ENCODE assay signal across 7 cellular contexts in the genomic region with DNA sequence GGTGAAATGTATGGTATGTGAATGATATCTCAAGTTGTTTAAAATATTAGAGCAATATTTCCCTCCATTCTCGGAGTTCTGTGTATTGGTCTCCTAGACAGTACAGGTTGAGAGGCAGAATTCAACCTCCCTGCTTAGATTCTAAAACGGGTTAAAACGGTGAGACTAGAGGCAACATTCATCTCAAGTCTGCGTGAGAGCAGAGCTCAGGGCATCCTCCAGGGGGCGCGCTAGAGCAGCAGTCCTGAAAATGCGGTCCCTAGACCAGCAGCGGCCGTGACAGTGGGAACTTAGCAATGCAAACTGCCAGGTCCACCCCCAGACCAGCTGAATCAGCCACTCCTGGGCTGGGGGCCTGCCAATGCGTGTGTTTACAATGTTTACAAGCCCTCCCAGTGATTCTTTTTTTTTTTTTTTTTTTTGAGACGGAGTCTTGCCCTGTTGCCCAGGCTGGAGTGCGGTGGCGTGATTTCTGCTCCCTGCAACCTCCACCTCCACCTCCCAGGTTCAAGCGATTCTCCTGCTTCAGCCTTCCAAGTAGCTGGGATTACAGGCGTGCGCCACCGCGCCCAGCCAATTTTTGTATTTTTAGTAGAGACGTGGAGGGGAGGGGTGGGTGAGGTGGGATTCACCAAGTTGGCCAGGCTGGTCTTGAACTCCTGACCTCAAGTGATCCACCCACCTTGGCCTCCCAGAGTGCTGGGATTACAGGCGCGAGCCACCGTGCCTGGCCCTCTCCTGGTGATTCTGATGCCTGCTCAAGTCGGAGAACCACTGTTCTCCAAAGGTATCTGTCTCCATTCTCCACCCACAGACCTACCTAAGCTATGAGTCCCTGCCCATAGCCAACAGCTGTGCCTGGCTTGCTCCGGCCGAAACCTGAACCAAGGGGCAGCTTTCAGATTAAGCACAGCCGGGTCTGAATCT. TPM values are rescaled to one million over a fixed set of nuclear protein-coding genes. Genes with fewer than 3 reads are reported as not detected.
DNase-seq lines count a peak whose midpoint lies in the region; TF ChIP-seq lines count a peak whose summit lies in the region.

No MANE protein-coding gene starts in this region.

- POLR2A ChIA-PET in SK-N-SH (lab: Yijun Ruan, JAX): no interaction called here

- H3K4me1 ChIP-seq in SK-N-SH (ENCODE audit: control insufficient read depth in 1 of 2, insufficient read depth in 2 of 2, low read depth in 1 of 2, low read length in 1 of 2) (peaks cover 0 to 9% of the 10 kb centered on the region in 2 experiments; a peak in 3 of 4 replicates), trophoblast cell (ENCODE audit: control insufficient read depth in 1 of 2, insufficient read depth in 2 of 2, low read length in 2 of 2) (no peaks in the 10 kb centered on the region)

- TF ChIP-seq EP300 in SK-N-SH (IDR thresholded peaks at IDR 0.05; ENCODE audit: borderline replicate concordance in 1 of 2, low read depth in 1 of 2, low read length in 1 of 2): no peak

- CTCF ChIA-PET in SK-N-SH (lab: Yijun Ruan, JAX): interaction anchor here (0.6 to 7.9 kb wide), 38 partner anchors 9 to 303 kb away, joined by 3 to 137 read pairs (median 6); no protein-coding TSS in a partner anchor

- H4K20me1 ChIP-seq in SK-N-SH (ENCODE audit: insufficient read depth): no peaks in the 10 kb centered on the region

- H3K9me2 ChIP-seq in SK-N-SH: no peaks in the 10 kb centered on the region

- no peak overlapping the region for H3K18ac ChIP-seq in trophoblast cell (ENCODE audit: low read length)

- peak; percentile 68 for TF ChIP-seq RAD21 in SK-N-SH (IDR thresholded peaks at IDR 0.05; ENCODE audit: low read length)

- no peaks in the 10 kb centered on the region for H3K79me1 ChIP-seq in trophoblast cell (ENCODE audit: low read length)

- H2AFZ ChIP-seq in SK-N-SH (ENCODE audit: low read depth) (no peak overlapping the region), trophoblast cell (ENCODE audit: insufficient read depth, low read length, poor library complexity) (no peak overlapping the region)

- H2AK5ac ChIP-seq in trophoblast cell (ENCODE audit: low read length): no peak overlapping the region

- no peak overlapping the region for H3K27ac ChIP-seq in SK-N-SH (ENCODE audit: low read depth in 2 of 2, low read length in 1 of 2)
- H3K27ac ChIP-seq in trophoblast cell (ENCODE audit: low read depth, low read length): no peak overlapping the region

- H2BK5ac ChIP-seq in trophoblast cell (ENCODE audit: low read depth, low read length, poor library complexity): no peak overlapping the region

- H3K4me3 ChIP-seq in SK-N-SH (ENCODE audit: low read depth in 2 of 2, low read length in 1 of 2): no peak overlapping the region
- no peak overlapping the region for H3K4me3 ChIP-seq in trophoblast cell (ENCODE audit: low read depth, low read length)

- no peak overlapping the region for H3K14ac ChIP-seq in trophoblast cell (ENCODE audit: low read length)

- H3K4me2 ChIP-seq in SK-N-SH (no peak overlapping the region), trophoblast cell (ENCODE audit: low read length) (no peak overlapping the region)

- no peak overlapping the region for H3K23ac ChIP-seq in trophoblast cell (ENCODE audit: low read length)

- no peak overlapping the region for H4K12ac ChIP-seq in trophoblast cell (ENCODE audit: low read depth, low read length)

- H3K9me3 ChIP-seq in SK-N-SH (no peaks in the 10 kb centered on the region), trophoblast cell (ENCODE audit: insufficient read depth, low read depth, low read length) (no peaks in the 10 kb centered on the region)

- peaks cover 3% of the 10 kb centered on the region for H3F3A ChIP-seq in SK-N-SH (replicated peaks; ENCODE audit: insufficient read depth)

- no peak overlapping the region for H3K4ac ChIP-seq in trophoblast cell (ENCODE audit: low read depth, low read length)

- WGBS in SK-N-SH (ENCODE audit: low lambda C conversion rate): 48% methylated on average over 21 of the region's 26 CpGs
- WGBS in trophoblast cell (ENCODE audit: extremely low coverage, insufficient coverage, insufficient read length): no CpG with 5 or more reads among the region's 26 CpGs

- H3K79me2 ChIP-seq in SK-N-SH (ENCODE audit: insufficient read depth) (no peaks in the 10 kb centered on the region), trophoblast cell (ENCODE audit: control insufficient read depth, insufficient read depth, low read length, poor library complexity) (no peaks in the 10 kb centered on the region)

- no peaks in the 10 kb centered on the region for H3K36me3 ChIP-seq in SK-N-SH (replicated peaks in 1 of 2; ENCODE audit: control insufficient read depth in 1 of 2, insufficient read depth in 2 of 2, low read length in 1 of 2)
- no peaks in the 10 kb centered on the region for H3K36me3 ChIP-seq in trophoblast cell (ENCODE audit: control insufficient read depth in 1 of 2, insufficient read depth in 2 of 2, low read length in 2 of 2)

- no peak overlapping the region for H4K91ac ChIP-seq in trophoblast cell (ENCODE audit: low read depth, low read length)

- no peak overlapping the region for H4K8ac ChIP-seq in trophoblast cell (ENCODE audit: low read depth, low read length)

- TF ChIP-seq CTCF in GM12874 (IDR thresholded peaks at IDR 0.05; ENCODE audit: insufficient read depth, low read depth, low read length): peak; percentile 93
- TF ChIP-seq CTCF in SK-N-SH (IDR thresholded peaks at IDR 0.05): peak; percentile 95

- no peaks in the 10 kb centered on the region for H3K27me3 ChIP-seq in SK-N-SH (ENCODE audit: insufficient read depth)
- no peaks in the 10 kb centered on the region for H3K27me3 ChIP-seq in trophoblast cell (ENCODE audit: insufficient read depth, low read length)

- no peak overlapping the region for H3K9ac ChIP-seq in SK-N-SH
- H3K9ac ChIP-seq in trophoblast cell (ENCODE audit: low read length): no peak overlapping the region

- DNase-seq in HuH-7 (ENCODE audit: low spot score): peak; percentile 90
- DNase-seq in SK-N-SH: peak; percentile 82
- peak; percentile 83 for DNase-seq in activated naive CD4-positive, alpha-beta T cell treated with Interleukin-2 at 50 U/mL for 16 hours
- peak; percentile 65 for DNase-seq in glomerular visceral epithelial cell (ENCODE audit: extremely low spot score)
- peak; percentile 86 to 94 for DNase-seq in trophoblast cell
- peak; percentile 83 for DNase-seq in ureter (ENCODE audit: low spot score)

- no peak overlapping the region for H2BK12ac ChIP-seq in trophoblast cell (ENCODE audit: low read length)

- H2BK120ac ChIP-seq in trophoblast cell (ENCODE audit: insufficient read depth, low read length, poor library complexity): no peak overlapping the region

TF ChIP-seq in SK-N-SH, 30 proteins besides CTCF, POLR2A, EP300 and RAD21:
- TF ChIP-seq EZH2phosphoT487 (IDR thresholded peaks at IDR 0.05; ENCODE audit: borderline replicate concordance, low read depth) (no peak), JUND (IDR thresholded peaks at IDR 0.05) (no peak), CHD2 (IDR thresholded peaks at IDR 0.05; ENCODE audit: low read length, partially characterized antibody) (no peak), TEAD4 (IDR thresholded peaks at IDR 0.05; ENCODE audit: borderline replicate concordance, insufficient read depth) (no peak), SIN3A (IDR thresholded peaks at IDR 0.05; ENCODE audit: borderline replicate concordance, low read depth, low read length) (no peak), FOXM1 (IDR thresholded peaks at IDR 0.05; ENCODE audit: low read depth) (no peak), SMC3 (IDR thresholded peaks at IDR 0.05; ENCODE audit: low read depth, low read length) (peak; percentile 78), ELF1 (IDR thresholded peaks at IDR 0.05) (no peak), TCF12 (IDR thresholded peaks at IDR 0.05) (no peak), FOXJ3 (CRISPR knock-in tag; IDR thresholded peaks at IDR 0.05) (no peak), RFX5 (IDR thresholded peaks at IDR 0.05; ENCODE audit: low read length) (no peak), RCOR1 (IDR thresholded peaks at IDR 0.05; ENCODE audit: low read length) (0 out of 2 replicates have a peak, but pooled peaks have one; percentile 20), NRF1 (IDR thresholded peaks at IDR 0.05; ENCODE audit: low read depth, low read length) (no peak), GABPA (IDR thresholded peaks at IDR 0.05; ENCODE audit: low read depth) (no peak), RXRA (IDR thresholded peaks at IDR 0.05; ENCODE audit: borderline replicate concordance, low read depth) (no peak)
TF ChIP-seq in SK-N-SH: peak in this region for 2.

RNA-seq across cellular contexts. Expression of gene KLHL36, which starts 24.2 kb away (rescaled TPM):
- polyA plus RNA-seq in SK-N-SH (2012; rRNA removed): 39.8 and 43.3 TPM in 2 replicates
- polyA plus RNA-seq in SK-N-SH (2012; cell fraction: cytosol; rRNA removed): 17.4 and 26.1 TPM in 2 replicates
- polyA plus RNA-seq in SK-N-SH (2012; cell fraction: nucleus; rRNA removed): 94.5 and 97.9 TPM in 2 replicates
- 17.4 and 17.6 TPM in 2 replicates for polyA plus RNA-seq in trophoblast cell (2013)
- 55.9 TPM for total RNA-seq in ureter

RNA-seq across cellular contexts. Expression of gene USP10, which starts 27.3 kb away (rescaled TPM):
- 41.6 and 49.2 TPM in 2 replicates for polyA plus RNA-seq in SK-N-SH (2012; rRNA removed)
- 27.1 and 31.0 TPM in 2 replicates for polyA plus RNA-seq in SK-N-SH (2012; cell fraction: cytosol; rRNA removed)
- 103 and 133 TPM in 2 replicates for polyA plus RNA-seq in SK-N-SH (2012; cell fraction: nucleus; rRNA removed)
- 86.2 and 87.9 TPM in 2 replicates for polyA plus RNA-seq in trophoblast cell (2013)
- 103 TPM for total RNA-seq in ureter

RNA-seq across cellular contexts. Expression of gene COTL1, which starts 54.7 kb away (rescaled TPM):
- 59.5 and 91.6 TPM in 2 replicates for polyA plus RNA-seq in SK-N-SH (2012; rRNA removed)
- 99.1 and 101 TPM in 2 replicates for polyA plus RNA-seq in SK-N-SH (2012; cell fraction: cytosol; rRNA removed)
- polyA plus RNA-seq in SK-N-SH (2012; cell fraction: nucleus; rRNA removed): 72.6 and 94.3 TPM in 2 replicates
- polyA plus RNA-seq in trophoblast cell (2013): 194 and 199 TPM in 2 replicates
- total RNA-seq in ureter: 79.6 TPM
